In the genomic region with DNA sequence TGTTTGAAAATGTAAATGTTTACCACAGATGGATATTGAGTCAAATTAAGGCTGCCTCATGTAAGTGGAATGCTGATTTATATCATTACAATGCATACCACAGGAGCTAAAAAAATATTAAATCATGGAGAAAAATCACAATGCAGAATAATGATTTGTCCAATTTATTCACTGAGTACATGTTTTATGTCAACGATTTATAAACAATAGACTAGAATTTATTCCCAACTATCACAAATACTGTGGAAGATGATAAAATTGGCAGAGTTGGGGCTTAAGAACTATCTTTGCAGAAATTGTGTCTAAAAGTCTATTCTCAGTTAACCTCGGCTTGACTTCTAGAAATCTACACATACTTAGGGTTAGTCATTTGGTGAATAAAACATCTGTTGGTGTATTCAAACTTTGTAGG, we compare ENCODE assay signal across 1 cellular context.
TF ChIP-seq lines count a peak whose summit lies in the region.

No MANE protein-coding gene starts in this region.

TF ChIP-seq in IMR-90, 13 proteins besides CTCF, POLR2A, EP300 and RAD21:
- TF ChIP-seq USF2 (IDR thresholded peaks at IDR 0.05; ENCODE audit: low read depth, low read length) (no peak), SMC3 (IDR thresholded peaks at IDR 0.05; ENCODE audit: low read depth, low read length) (no peak)
